22 cellular contexts compared by ENCODE assay signal in genomic region chr5:177528631-177529030, GRCh38.
"Had no signal": no experiment of that assay in that cellular context is flagged by ENCODE, and none has a peak within 500 bp of the region (broad histone marks: within the 10 kb centered on the region; RNA-seq: fewer than 3 reads in every experiment).

No MANE protein-coding gene starts in this region.

- H3K4me3 ChIP-seq: MG63, SK-N-MC had no signal

- DNase-seq: activated CD4-positive, alpha-beta memory T cell treated with anti-CD3 and anti-CD28 coated beads for 36 hours; activated CD4-positive, alpha-beta T cell treated with anti-CD3 and anti-CD28 coated beads, Interleukin-2, amount 10 ng/mL, durations not matched to agents 7 days and 5 days; activated CD4-positive, CD25-positive, alpha-beta regulatory T cell; activated CD8-positive, alpha-beta memory T cell treated with anti-CD3 and anti-CD28 coated beads for 24 hours; activated effector memory CD4-positive, alpha-beta T cell treated with anti-CD3 and anti-CD28 coated beads, Interleukin-2, amount 50 U/mL, for 16 hours; activated naive CD4-positive, alpha-beta T cell treated with Interleukin-2 at 50 U/mL for 16 hours; activated T-cell treated with anti-CD3 and anti-CD28 coated beads, Interleukin-2, amount 50 U/mL, for 4 hours; amygdala; MG63; MV-4-11; NCI-H1092 treated with DMSO at 0.1 percent for 48 hours; NCI-H1417 treated with DMSO at 0.1 percent for 48 hours; NCI-H1694; NCI-H2029 treated with DMSO at 0.1 percent for 48 hours; NCI-H446; NCI-H524; PC-3; T-cell; T-helper 2 cell; T1000 had no signal

- H3K27ac ChIP-seq: SK-N-MC, VCaP had no signal

- H3K27me3 ChIP-seq: MG63 had no signal

- ATAC-seq: activated T-cell treated with anti-CD3 and anti-CD28 coated beads, Interleukin-2, amount 50 U/mL, for 4 hours; PC-3; T-cell had no signal

- H3K9me3 ChIP-seq: MG63 had no signal
